In the genomic region with DNA sequence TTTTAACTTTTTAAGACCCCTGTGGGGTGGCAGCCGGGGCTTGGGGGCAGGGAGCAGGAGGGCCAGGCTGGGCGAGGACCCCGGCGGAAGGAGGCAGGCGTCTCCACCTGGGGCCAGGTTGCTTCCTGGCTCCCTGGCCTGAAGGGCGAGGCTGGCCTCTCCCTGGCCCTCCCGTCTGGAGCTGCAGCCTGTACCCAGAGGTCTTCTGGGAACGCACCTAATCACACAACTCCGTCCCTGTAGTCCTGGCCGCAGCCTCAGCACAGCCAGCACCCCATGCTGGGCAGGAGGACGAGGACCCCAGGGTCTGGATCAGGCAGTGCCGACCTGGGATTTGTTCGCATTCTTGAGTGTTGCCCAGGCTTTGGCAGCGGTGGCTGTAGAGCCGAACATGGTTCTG, we compare ENCODE assay signal across 24 cellular contexts. TPM values are rescaled to one million over a fixed set of nuclear protein-coding genes. Genes with fewer than 3 reads are reported as not detected.
"Had no signal": no experiment of that assay in that cellular context is flagged by ENCODE, and none has a peak within 500 bp of the region (broad histone marks: within the 10 kb centered on the region; RNA-seq: fewer than 3 reads in every experiment).

No MANE protein-coding gene starts in this region.

- ATAC-seq: effector memory CD8-positive, alpha-beta T cell; esophagus mucosa; gastrocnemius medialis; heart right ventricle; left lung; lower lobe of right lung; mucosa of descending colon had no signal

- DNase-seq: colonic mucosa; cortex of kidney; effector CD8-positive, alpha-beta T cell; effector memory CD8-positive, alpha-beta T cell; endodermal cell; erythroblast; esophagus squamous epithelium; foreskin fibroblast; foreskin melanocyte; gastrocnemius medialis; glutamatergic neuron; head of caudate nucleus; hippocampal formation; kidney glomerular epithelial cell; lower lobe of right lung; mesenchymal stem cell had no signal

- H3K4me1 ChIP-seq: colonic mucosa, esophagus squamous epithelium, gastrocnemius medialis, heart right ventricle, left lung, lower lobe of right lung had no signal

- H3K27ac ChIP-seq: colonic mucosa, epithelial cell of prostate, esophagus squamous epithelium, gastrocnemius medialis, heart right ventricle, left lung, lower lobe of right lung had no signal

- H3K4me3 ChIP-seq: colonic mucosa, esophagus squamous epithelium, gastrocnemius medialis, heart right ventricle, left lung, lower lobe of right lung, mucosa of descending colon had no signal

- FAIRE-seq: endometrium, islet of Langerhans, keratinocyte had no signal

- H3K9me3 ChIP-seq: colonic mucosa, gastrocnemius medialis, mucosa of descending colon had no signal

- H3K36me3 ChIP-seq: colonic mucosa, esophagus squamous epithelium, gastrocnemius medialis, heart right ventricle, left lung, lower lobe of right lung had no signal

- H3K27me3 ChIP-seq: colonic mucosa had no signal

RNA-seq across cellular contexts. Expression of a gene that starts 14.1 kb away (rescaled TPM):
- total RNA-seq: gastrocnemius medialis had no signal
